ENCODE assay signal across 8 cellular contexts in the genomic region with DNA sequence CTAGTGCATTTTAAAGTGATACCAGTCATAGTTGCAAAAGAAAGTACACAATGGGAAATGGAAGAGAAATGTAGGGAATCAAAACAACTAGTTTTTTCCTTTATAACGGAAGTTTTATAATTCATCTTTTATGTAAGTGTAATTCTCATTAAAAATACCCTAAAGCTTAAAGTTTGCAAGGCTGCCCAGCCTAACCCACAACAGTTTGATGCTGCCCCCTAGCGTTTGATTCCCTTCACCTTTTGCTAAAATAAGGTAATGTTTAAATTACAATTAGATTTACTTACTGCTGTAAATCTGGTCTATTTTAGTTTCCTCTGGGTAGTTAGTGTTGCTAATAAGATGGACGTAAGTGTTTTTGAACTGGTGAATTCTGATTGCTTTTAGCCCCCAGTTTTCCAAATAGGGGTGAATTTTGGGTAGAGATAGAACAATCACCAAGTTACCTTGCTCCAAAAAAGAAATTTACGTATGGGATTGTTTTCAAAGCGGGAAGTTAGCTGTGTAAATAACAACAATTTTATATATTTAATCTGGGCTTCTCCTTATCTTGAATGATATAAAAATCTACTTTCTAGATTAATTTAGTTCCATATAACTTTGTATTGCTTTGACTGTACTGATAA. TPM values are rescaled to one million over a fixed set of nuclear protein-coding genes. Genes with fewer than 3 reads are reported as not detected.
DNase-seq lines count a peak whose midpoint lies in the region; ATAC-seq and TF ChIP-seq lines count a peak whose summit lies in the region.

No MANE protein-coding gene starts in this region.

- H3K27me3 ChIP-seq in WERI-Rb-1 (ENCODE audit: insufficient read depth, low read depth, severe bottlenecking) (no peaks in the 10 kb centered on the region), mammary epithelial cell (ENCODE audit: insufficient read depth, low read length) (no peaks in the 10 kb centered on the region), liver (ENCODE audit: control insufficient read depth in 4 of 4, insufficient read depth in 4 of 4, low read length in 3 of 4) (no peaks in the 10 kb centered on the region)

- no peak overlapping the region for H2AFZ ChIP-seq in mammary epithelial cell (ENCODE audit: low read depth, low read length)

- TF ChIP-seq CTCF in WERI-Rb-1 (IDR thresholded peaks at IDR 0.05; ENCODE audit: low read depth, low read length) (peak; percentile 61), mammary epithelial cell (conservative IDR thresholded peaks at IDR 0.05 in 1 of 2, IDR thresholded peaks at IDR 0.05 in 1 of 2; ENCODE audit: extremely low read depth in 1 of 2, insufficient read depth in 1 of 2, low read depth in 1 of 2, low read length in 2 of 2) (peak; percentile 72 to 77), liver (IDR thresholded peaks at IDR 0.05; ENCODE audit: low read depth, low read length, missing input control) (peak; percentile 66)

- whole genome bisulfite sequencing in mammary epithelial cell (ENCODE audit: low coverage, missing lambda C conversion rate), result 34% methylated on average over 5 of the region's 5 CpGs
- 31% methylated on average over 5 of the region's 5 CpGs for WGBS in liver

- 0 out of 2 replicates have a peak, but pooled peaks cover 2% of the 10 kb centered on the region for H3K36me3 ChIP-seq in WERI-Rb-1
- H3K36me3 ChIP-seq in mammary epithelial cell (ENCODE audit: insufficient read depth, low read length), result peaks cover 2% of the 10 kb centered on the region
- H3K36me3 ChIP-seq in liver (ENCODE audit: control insufficient read depth in 4 of 4, insufficient read depth in 3 of 4, low read depth in 1 of 4, low read length in 3 of 4), result no peaks in the 10 kb centered on the region

- H3K9ac ChIP-seq in mammary epithelial cell (ENCODE audit: insufficient read depth, low read length) (no peak overlapping the region), liver (ENCODE audit: low read depth in 1 of 2, low read length in 2 of 2) (peak overlapping the region in 1 of 2 donors; percentile 41)

- no peak overlapping the region for H3K27ac ChIP-seq in WERI-Rb-1
- no peak overlapping the region for H3K27ac ChIP-seq in mammary epithelial cell (ENCODE audit: insufficient read depth, low read depth, low read length)
- no peak overlapping the region for H3K27ac ChIP-seq in liver (ENCODE audit: low read depth in 1 of 2, low read length in 2 of 2)

- H3K4me1 ChIP-seq in mammary epithelial cell (ENCODE audit: insufficient read depth, low read length), result peaks cover 10% of the 10 kb centered on the region
- H3K4me1 ChIP-seq in liver (ENCODE audit: control insufficient read depth in 4 of 4, insufficient read depth in 4 of 4, low read length in 3 of 4), result peaks cover 1 to 25% (median 15%) of the 10 kb centered on the region in 4 donors

- DNase-seq in activated CD4-positive, CD25-positive, alpha-beta regulatory T cell (lab: John Stamatoyannopoulos, UW), result peak; percentile 52 to 73 (median 66)
- DNase-seq in NCI-H1694 treated with DMSO at 0.1 percent for 48 hours (lab: John Stamatoyannopoulos, UW) (peak; percentile 68), WERI-Rb-1 (peak; percentile 67), mammary epithelial cell (peak; percentile 39)
- peak; percentile 23 to 77 (median 55) for DNase-seq in stimulated activated CD4-positive, alpha-beta T cell treated with anti-CD3 and anti-CD28 coated beads, TNF-alpha, amount 100 ng/mL, for 4 hours (ENCODE audit: low read depth in 3 of 3)

- intact Hi-C loops in mammary epithelial cell (cut with micrococcal nuclease), result loop anchor here (1.0 to 10.0 kb wide), 6 partner anchors 84 to 1693 kb away; no protein-coding TSS in a partner anchor

- in situ Hi-C loops in mammary epithelial cell (cut with MboI; ENCODE audit: low sequenced_read_pairs in 2 of 2), result loop anchor here in 1 of 2 donors (10.0 to 25.0 kb wide), 2 partner anchors 274 to 402 kb away; a partner anchor contains a TSS

- peaks cover 56% of the 10 kb centered on the region for H3K79me2 ChIP-seq in mammary epithelial cell (ENCODE audit: insufficient read depth, low read length)

- TF ChIP-seq RAD21 in liver (IDR thresholded peaks at IDR 0.05), result peak; percentile 92 to 95

- ATAC-seq in activated CD4-positive, CD25-positive, alpha-beta regulatory T cell treated with anti-CD3 and anti-CD28 coated beads, Interleukin-2, amount 50 U/mL, for 24 hours, result no peak
- ATAC-seq in GM19023 (IDR thresholded peaks at IDR 0.05; ENCODE audit: unreplicated experiment), result no peak

- H3K4me3 ChIP-seq in WERI-Rb-1 (ENCODE audit: low read depth, low read length), result no peak overlapping the region
- H3K4me3 ChIP-seq in mammary epithelial cell (replicated peaks in 1 of 3; ENCODE audit: insufficient read depth in 1 of 3, low read depth in 2 of 3, low read length in 3 of 3), result peak overlapping the region in 2 of 3 experiments; percentile 83 to 93
- H3K4me3 ChIP-seq in liver (ENCODE audit: low read depth in 1 of 3, low read length in 3 of 3), result no peak overlapping the region

- H4K20me1 ChIP-seq in mammary epithelial cell (ENCODE audit: insufficient read depth, low read length), result no peaks in the 10 kb centered on the region

- H3K9me3 ChIP-seq in WERI-Rb-1 (ENCODE audit: severe bottlenecking) (no peaks in the 10 kb centered on the region), mammary epithelial cell (replicated peaks; ENCODE audit: insufficient read depth, low read length) (no peaks in the 10 kb centered on the region), liver (ENCODE audit: control insufficient read depth in 4 of 4, low read length in 3 of 4) (no peaks in the 10 kb centered on the region)

- CTCF ChIA-PET in mammary epithelial cell (lab: Charles Lee; ENCODE audit: low non-redundant PET), result interaction anchor here (0.7 to 0.8 kb wide), 3 partner anchors 9 to 341 kb away, joined by 3 to 11 read pairs (median 4); no protein-coding TSS in a partner anchor

- H3K4me2 ChIP-seq in mammary epithelial cell (ENCODE audit: insufficient read depth, low read depth, low read length), result peak overlapping the region; percentile 86

- no TSS peak for BruUV-seq in mammary epithelial cell (replicated peaks; lab: Mats Ljungman, UMichigan)

- dilution Hi-C loops in mammary epithelial cell (cut with HindIII; ENCODE audit: low sequenced_read_pairs), result loop anchor here (10.0 kb wide), 1 partner anchor 274 kb away; no protein-coding TSS in a partner anchor

TF ChIP-seq in liver, 16 proteins besides CTCF, POLR2A, EP300 and RAD21:
- TF ChIP-seq RXRA (IDR thresholded peaks at IDR 0.05), result no peak

RNA-seq across cellular contexts. Expression of a gene that starts 3.4 kb away (rescaled TPM):
- total RNA-seq in mammary epithelial cell (10 to 100 TPM; 54.5 to 60.7 TPM), liver (1 to 10 TPM; 4.0 to 7.5 TPM)
- polyA plus RNA-seq in mammary epithelial cell (20.0 TPM), liver (1 to 10 TPM in 1 of 2 donors, under 1 TPM in 1; 0.98 to 2.9 TPM)
- polyA minus RNA-seq in mammary epithelial cell, result 31.5 TPM

Comparison
In these comparisons a context has a peak if more than half of its experiments do, and no peak if none do; other contexts are left out.
1. H3K4me3 ChIP-seq: peak in mammary epithelial cell (2 of 3); none in WERI-Rb-1 (single experiment) and liver (0 of 3).
2. RNA of a gene that starts 3.4 kb away (total RNA-seq): 54.5 to 60.7 TPM in mammary epithelial cell; 4.0 to 7.5 TPM in liver; every median in the first group is over 4 times any median in the second.
3. Peak in every context shown above with its lines, with median percentiles within 50 percentile points of each other: DNase-seq and CTCF ChIP-seq.